ENCODE assay signal across 22 cellular contexts in the genomic region with DNA sequence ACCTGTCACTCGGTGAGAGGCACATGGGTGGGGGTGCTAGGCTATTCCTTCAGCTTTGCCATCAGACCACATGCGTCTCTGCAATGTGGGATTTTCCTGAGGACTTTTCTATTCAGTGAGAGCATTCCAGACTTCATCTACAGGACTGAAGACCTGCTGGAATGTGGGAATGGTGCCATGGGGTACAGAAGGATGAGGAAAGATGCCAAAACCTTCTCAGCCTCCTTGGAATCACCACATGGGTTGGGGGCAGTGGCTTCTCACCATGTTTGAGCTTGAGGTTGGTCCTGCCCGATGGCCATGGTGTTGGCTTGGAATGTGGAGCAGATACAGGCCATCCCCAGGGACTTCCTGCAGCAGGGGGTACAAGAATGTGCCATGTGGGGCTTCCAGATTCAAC.
"Had no signal": no experiment of that assay in that cellular context is flagged by ENCODE, and none has a peak within 500 bp of the region (broad histone marks: within the 10 kb centered on the region; RNA-seq: fewer than 3 reads in every experiment).

No MANE protein-coding gene starts in this region.

- H3K27me3 ChIP-seq: heart left ventricle, neutrophil, transverse colon had no signal

- H3K36me3 ChIP-seq: heart left ventricle, neutrophil, stomach, thoracic aorta, transverse colon had no signal

- H3K4me3 ChIP-seq: coronary artery, heart left ventricle, stomach, thoracic aorta, transverse colon had no signal

- H3K27ac ChIP-seq: coronary artery, heart left ventricle, neutrophil, stomach, thoracic aorta, transverse colon had no signal

- H3K4me1 ChIP-seq: heart left ventricle, transverse colon had no signal

- FAIRE-seq: endothelial cell of umbilical vein, frontal cortex, islet of Langerhans, small intestine had no signal

- ATAC-seq: heart left ventricle; left lobe of liver; naive thymus-derived CD4-positive, alpha-beta T cell; sciatic nerve had no signal

- H3K9me3 ChIP-seq: heart left ventricle, neutrophil, stomach, thoracic aorta, transverse colon had no signal

- DNase-seq: effector CD4-positive, alpha-beta T cell; endodermal cell; erythroblast; heart left ventricle; hypothalamus; mammary epithelial cell; naive thymus-derived CD4-positive, alpha-beta T cell; nephron progenitor cell; small intestine; stimulated activated CD4-positive, alpha-beta T cell treated with anti-CD3 and anti-CD28 coated beads, Interleukin-12 subunit alpha, Interleukin-12 subunit beta, amount 100 ng/mL, for 4 hours; stimulated activated naive CD4-positive, alpha-beta T cell; stomach; substantia nigra; transverse colon had no signal
